Comparison of ENCODE assay signal across 17 cellular contexts in genomic region chr17:35875439-35876139, GRCh38. TPM values are rescaled to one million over a fixed set of nuclear protein-coding genes. Genes with fewer than 3 reads are reported as not detected.
DNase-seq lines count a peak whose midpoint lies in the region; ATAC-seq and TF ChIP-seq lines count a peak whose summit lies in the region.
"Had no signal": no experiment of that assay in that cellular context is flagged by ENCODE, and none has a peak within 500 bp of the region (broad histone marks: within the 10 kb centered on the region; RNA-seq: fewer than 3 reads in every experiment).

No MANE protein-coding gene starts in this region.

- peak overlapping the region; percentile 58 for H3K4me3 Mint-ChIP-seq in activated CD4-positive, alpha-beta T cell treated with anti-CD3 and anti-CD28 coated beads, Interleukin-2, amount 10 ng/mL, durations not matched to agents 24 days and 14 days
- H3K4me3 Mint-ChIP-seq in activated CD8-positive, alpha-beta T cell treated with anti-CD3 and anti-CD28 coated beads, Interleukin-2, amount 10 ng/mL, durations not matched to agents 7 days and 5 days: peak overlapping the region; percentile 71
- H3K4me3 Mint-ChIP-seq: mesothelial cell of epicardium had no signal

- peak overlapping the region; percentile 0 for H3K4me3 ChIP-seq in mononuclear cell (ENCODE audit: low read length)
- H3K4me3 ChIP-seq: cardiac muscle cell, gastroesophageal sphincter, ovary, SK-N-MC had no signal

- H3K27me3 ChIP-seq in mononuclear cell (ENCODE audit: insufficient read depth, low read length): no peaks in the 10 kb centered on the region
- H3K27me3 ChIP-seq: cardiac muscle cell, gastroesophageal sphincter, ovary had no signal

- CTCF ChIA-PET in activated CD8-positive, alpha-beta T cell treated with anti-CD3 and anti-CD28 coated beads, Interleukin-2, amount 10 ng/mL, durations not matched to agents 7 days and 5 days (lab: Charles Lee): interaction anchor here (0.9 to 6.8 kb wide), 14 partner anchors 10 to 273 kb away, joined by 3 to 49 read pairs (median 6); no protein-coding TSS in a partner anchor

- TF ChIP-seq CTCF in GM13977 (IDR thresholded peaks at IDR 0.05; ENCODE audit: extremely low read depth, insufficient read depth, missing control alignments): no peak

- DNase-seq in activated CD4-positive, alpha-beta T cell treated with anti-CD3 and anti-CD28 coated beads, Interleukin-2, amount 10 ng/mL, durations not matched to agents 24 days and 14 days: no peak
- DNase-seq in activated CD4-positive, alpha-beta T cell treated with anti-CD3 and anti-CD28 coated beads for 1 hour: no peak
- peak; percentile 29 for DNase-seq in GM13977 (ENCODE audit: low spot score)
- DNase-seq in activated CD8-positive, alpha-beta T cell treated with anti-CD3 and anti-CD28 coated beads, Interleukin-2, amount 10 ng/mL, durations not matched to agents 7 days and 5 days: peak; percentile 57
- DNase-seq: NCI-H1105, ovary, substantia nigra, WERI-Rb-1 had no signal

- POLR2A ChIA-PET in activated CD8-positive, alpha-beta T cell treated with anti-CD3 and anti-CD28 coated beads, Interleukin-2, amount 10 ng/mL, durations not matched to agents 7 days and 5 days (lab: Charles Lee): interaction anchor here (0.7 to 9.9 kb wide), 8 partner anchors 11 to 66 kb away, joined by 3 to 121 read pairs (median 7); partner anchors contain the start of genes RDM1 and TAF15

- peak overlapping the region; percentile 87 for H3K27ac Mint-ChIP-seq in activated CD4-positive, alpha-beta T cell treated with anti-CD3 and anti-CD28 coated beads, Interleukin-2, amount 10 ng/mL, durations not matched to agents 24 days and 14 days
- H3K27ac Mint-ChIP-seq in activated CD8-positive, alpha-beta T cell treated with anti-CD3 and anti-CD28 coated beads, Interleukin-2, amount 10 ng/mL, durations not matched to agents 7 days and 5 days: peak overlapping the region; percentile 88
- H3K27ac Mint-ChIP-seq: mesothelial cell of epicardium had no signal

- H3K27me3 Mint-ChIP-seq in activated CD4-positive, alpha-beta T cell treated with anti-CD3 and anti-CD28 coated beads, Interleukin-2, amount 10 ng/mL, durations not matched to agents 24 days and 14 days: no peaks in the 10 kb centered on the region
- H3K27me3 Mint-ChIP-seq in activated CD8-positive, alpha-beta T cell treated with anti-CD3 and anti-CD28 coated beads, Interleukin-2, amount 10 ng/mL, durations not matched to agents 7 days and 5 days (ENCODE audit: low read depth): no peaks in the 10 kb centered on the region

- intact Hi-C loops in activated CD4-positive, alpha-beta T cell treated with anti-CD3 and anti-CD28 coated beads, Interleukin-2, amount 10 ng/mL, durations not matched to agents 24 days and 14 days (cut with micrococcal nuclease): no loop called here

- no peaks in the 10 kb centered on the region for H3K9me3 ChIP-seq in mononuclear cell (ENCODE audit: low read depth, low read length)
- H3K9me3 ChIP-seq: gastroesophageal sphincter, ovary had no signal

- ATAC-seq in activated CD8-positive, alpha-beta T cell treated with anti-CD3 and anti-CD28 coated beads, Interleukin-2, amount 10 ng/mL, durations not matched to agents 7 days and 5 days: no peak
- ATAC-seq in GM19324 (IDR thresholded peaks at IDR 0.05; ENCODE audit: low FRiP score, unreplicated experiment) (no peak), HG02852 (IDR thresholded peaks at IDR 0.05; ENCODE audit: unreplicated experiment) (no peak), HG02623 (IDR thresholded peaks at IDR 0.05; ENCODE audit: unreplicated experiment) (no peak)
- ATAC-seq: gastroesophageal sphincter had no signal

- peaks cover 25% of the 10 kb centered on the region for H3K36me3 Mint-ChIP-seq in activated CD4-positive, alpha-beta T cell treated with anti-CD3 and anti-CD28 coated beads, Interleukin-2, amount 10 ng/mL, durations not matched to agents 24 days and 14 days (ENCODE audit: low read depth)
- H3K36me3 Mint-ChIP-seq in activated CD8-positive, alpha-beta T cell treated with anti-CD3 and anti-CD28 coated beads, Interleukin-2, amount 10 ng/mL, durations not matched to agents 7 days and 5 days (ENCODE audit: low read depth): peaks cover 75% of the 10 kb centered on the region
- H3K36me3 Mint-ChIP-seq: mesothelial cell of epicardium had no signal

- no peaks in the 10 kb centered on the region for H3K9me3 Mint-ChIP-seq in activated CD4-positive, alpha-beta T cell treated with anti-CD3 and anti-CD28 coated beads, Interleukin-2, amount 10 ng/mL, durations not matched to agents 24 days and 14 days
- no peaks in the 10 kb centered on the region for H3K9me3 Mint-ChIP-seq in activated CD8-positive, alpha-beta T cell treated with anti-CD3 and anti-CD28 coated beads, Interleukin-2, amount 10 ng/mL, durations not matched to agents 7 days and 5 days (ENCODE audit: insufficient read depth)
- H3K9me3 Mint-ChIP-seq: mesothelial cell of epicardium had no signal

- peaks cover 61% of the 10 kb centered on the region for H3K4me1 Mint-ChIP-seq in activated CD4-positive, alpha-beta T cell treated with anti-CD3 and anti-CD28 coated beads, Interleukin-2, amount 10 ng/mL, durations not matched to agents 24 days and 14 days
- peaks cover 84% of the 10 kb centered on the region for H3K4me1 Mint-ChIP-seq in activated CD8-positive, alpha-beta T cell treated with anti-CD3 and anti-CD28 coated beads, Interleukin-2, amount 10 ng/mL, durations not matched to agents 7 days and 5 days (ENCODE audit: low read depth)
- H3K4me1 Mint-ChIP-seq: mesothelial cell of epicardium had no signal

- in situ Hi-C loops in GM13977 (cut with MboI; ENCODE audit: low pct_unique_long_range_greater_than_20kb, low sequenced_read_pairs, unreplicated experiment): no loop called here

- H3K4me1 ChIP-seq in mononuclear cell (ENCODE audit: insufficient read depth, low read length): peaks cover 15% of the 10 kb centered on the region
- H3K4me1 ChIP-seq: gastroesophageal sphincter had no signal

RNA-seq across cellular contexts. Expression of gene CCL5, which starts 4.6 kb away (rescaled TPM):
- 19.6 and 20.7 TPM in 2 replicates for total RNA-seq in activated CD4-positive, alpha-beta T cell treated with anti-CD3 and anti-CD28 coated beads, Interleukin-2, amount 10 ng/mL, durations not matched to agents 24 days and 14 days
- 100 to 1,000 TPM; 275 to 301 TPM for total RNA-seq in activated CD8-positive, alpha-beta T cell treated with anti-CD3 and anti-CD28 coated beads, Interleukin-2, amount 10 ng/mL, durations not matched to agents 7 days and 5 days
- 139 TPM for total RNA-seq in mononuclear cell
- total RNA-seq: A673, cardiac muscle cell, mesothelial cell of epicardium had no signal

RNA-seq across cellular contexts. Expression of gene HEATR9, which starts 6.9 kb away (rescaled TPM):
- total RNA-seq in activated CD4-positive, alpha-beta T cell treated with anti-CD3 and anti-CD28 coated beads, Interleukin-2, amount 10 ng/mL, durations not matched to agents 24 days and 14 days: 0.14 TPM in 1 of 2 replicates, not detected in the other
- total RNA-seq in activated CD8-positive, alpha-beta T cell treated with anti-CD3 and anti-CD28 coated beads, Interleukin-2, amount 10 ng/mL, durations not matched to agents 7 days and 5 days: 1 to 10 TPM; 1.1 TPM
- 0.63 TPM for total RNA-seq in mononuclear cell
- total RNA-seq: A673, cardiac muscle cell, mesothelial cell of epicardium, ovary had no signal

RNA-seq across cellular contexts. Expression of gene RDM1, which starts 55.0 kb away (rescaled TPM):
- 2.6 and 2.9 TPM in 2 replicates for total RNA-seq in activated CD4-positive, alpha-beta T cell treated with anti-CD3 and anti-CD28 coated beads, Interleukin-2, amount 10 ng/mL, durations not matched to agents 24 days and 14 days
- 10 to 100 TPM; 13.9 to 14.4 TPM for total RNA-seq in activated CD8-positive, alpha-beta T cell treated with anti-CD3 and anti-CD28 coated beads, Interleukin-2, amount 10 ng/mL, durations not matched to agents 7 days and 5 days
- total RNA-seq in mononuclear cell: not detected
- total RNA-seq: ovary had no signal

Comparison
In these comparisons a context has a peak if more than half of its experiments do, and no peak if none do; other contexts are left out.
1. DNase-seq: peak in GM13977 (single experiment) and activated CD8-positive, alpha-beta T cell treated with anti-CD3 and anti-CD28 coated beads, Interleukin-2, amount 10 ng/mL, durations not matched to agents 7 days and 5 days (single experiment); none in activated CD4-positive, alpha-beta T cell treated with anti-CD3 and anti-CD28 coated beads, Interleukin-2, amount 10 ng/mL, durations not matched to agents 24 days and 14 days (single experiment) and activated CD4-positive, alpha-beta T cell treated with anti-CD3 and anti-CD28 coated beads for 1 hour (single experiment).